8 cellular contexts compared by ENCODE assay signal in the genomic region with DNA sequence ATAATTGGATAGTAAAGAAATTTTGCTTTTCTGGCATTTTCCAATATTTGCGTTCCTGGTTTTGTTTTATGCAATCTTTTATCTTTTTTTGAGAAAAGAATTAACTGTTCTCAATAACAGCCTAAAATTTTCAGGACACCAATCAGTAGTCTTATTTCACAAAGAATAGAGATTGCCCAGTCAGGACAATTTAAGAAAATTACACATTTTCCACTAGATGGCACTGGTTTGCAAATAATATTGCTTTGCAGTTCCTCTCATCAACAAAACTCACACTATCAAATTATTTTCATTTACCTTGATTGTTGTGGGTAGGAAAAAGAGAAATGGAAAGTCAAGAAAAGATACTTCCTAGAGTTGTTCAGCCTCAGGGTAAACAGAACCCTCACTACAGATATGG.
DNase-seq lines count a peak whose midpoint lies in the region; ATAC-seq, FAIRE-seq and TF ChIP-seq lines count a peak whose summit lies in the region.

No MANE protein-coding gene starts in this region.

- no peak for ATAC-seq in HG03571 (IDR thresholded peaks at IDR 0.05; ENCODE audit: unreplicated experiment)

- CTCF ChIA-PET in RWPE1 (lab: Yijun Ruan, JAX) = no interaction called here

- POLR2A ChIA-PET in RWPE1 (lab: Yijun Ruan, JAX; ENCODE audit: low non-redundant PET) = no interaction called here

- TF ChIP-seq CTCF in RWPE1 (conservative IDR thresholded peaks at IDR 0.05; ENCODE audit: low read depth) (peak; percentile 69), fibroblast of mammary gland (conservative IDR thresholded peaks at IDR 0.05; ENCODE audit: control insufficient read depth, insufficient read depth, low read depth, low read length) (peak; percentile 58)

- H3K4me3 ChIP-seq in fibroblast of mammary gland (ENCODE audit: control insufficient read depth, low read depth, low read length) = no peak overlapping the region

- H3K27ac ChIP-seq in RWPE1 = no peak overlapping the region

- DNase-seq in LoVo (ENCODE audit: low spot score) = peak; percentile 41
- DNase-seq in RWPE1 (ENCODE audit: low spot score) = peak; percentile 48
- peak; percentile 58 for DNase-seq in fibroblast of mammary gland (ENCODE audit: low read depth)
- peak; percentile 28 for DNase-seq in putamen (ENCODE audit: low spot score)
- no peak for DNase-seq in effector CD8-positive, alpha-beta T cell (lab: John Stamatoyannopoulos, UW)
- DNase-seq in stimulated activated CD4-positive, alpha-beta T cell treated with anti-CD3 and anti-CD28 coated beads, Interleukin-2, amount 100 ng/mL, for 48 hours = no peak

- FAIRE-seq in G401.6 (lab: Jason Lieb, UNC) = peak; percentile 91

Comparison
In these comparisons a context has a peak if more than half of its experiments do, and no peak if none do; other contexts are left out.
1. DNase-seq: peak in LoVo (single experiment), RWPE1 (single experiment), fibroblast of mammary gland (single experiment) and putamen (single experiment); none in effector CD8-positive, alpha-beta T cell (single experiment) and stimulated activated CD4-positive, alpha-beta T cell treated with anti-CD3 and anti-CD28 coated beads, Interleukin-2, amount 100 ng/mL, for 48 hours (0 of 2).